ENCODE assay signal across 24 cellular contexts in the genomic region with DNA sequence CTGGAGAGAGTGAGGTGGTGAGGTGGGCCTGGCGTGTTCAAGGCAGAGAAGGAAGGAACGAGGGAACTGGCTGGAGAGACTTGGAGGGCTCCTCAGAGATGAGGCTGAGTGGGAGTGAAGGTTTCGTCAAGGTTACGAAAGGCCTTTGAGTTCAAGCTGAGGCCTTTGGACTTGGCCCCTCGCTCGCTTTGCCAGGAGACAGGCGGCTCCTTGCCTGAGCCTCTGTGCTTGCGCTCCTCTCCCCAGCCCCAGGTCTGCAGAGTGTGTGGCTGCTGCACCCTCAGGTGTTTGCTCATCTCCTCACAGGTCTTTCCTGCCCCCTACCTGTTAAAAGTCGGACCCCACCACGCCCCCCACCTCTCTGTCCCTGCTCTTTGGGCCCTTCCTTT.
DNase-seq lines count a peak whose midpoint lies in the region; ATAC-seq, FAIRE-seq and TF ChIP-seq lines count a peak whose summit lies in the region.
"Had no signal": no experiment of that assay in that cellular context is flagged by ENCODE, and none has a peak within 500 bp of the region (broad histone marks: within the 10 kb centered on the region; RNA-seq: fewer than 3 reads in every experiment).

No MANE protein-coding gene starts in this region.

- peak overlapping the region in 1 of 2 experiments; percentile 71; a peak in 3 of 6 replicates for H3K27ac ChIP-seq in A549
- H3K27ac ChIP-seq in endodermal cell (ENCODE audit: low read depth, low read length), result no peak overlapping the region
- peak overlapping the region; percentile 39 for H3K27ac ChIP-seq in muscle layer of colon (ENCODE audit: low read depth, low read length)
- H3K27ac ChIP-seq in vagina, result no peak overlapping the region

- TF ChIP-seq RAD21 in A549 (conservative IDR thresholded peaks at IDR 0.05 in 1 of 2, IDR thresholded peaks at IDR 0.05 in 1 of 2), result no peak

- POLR2A ChIA-PET in A549 (lab: Yijun Ruan, JAX), result no interaction called here

- no peak overlapping the region for H3K4me2 ChIP-seq in A549

- H3K27me3 ChIP-seq in endodermal cell (ENCODE audit: control insufficient read depth, insufficient read depth, low read length, poor library complexity, severe bottlenecking) (no peaks in the 10 kb centered on the region), muscle layer of colon (ENCODE audit: control insufficient read depth in 1 of 2, insufficient read depth in 2 of 2, low read length in 2 of 2) (no peaks in the 10 kb centered on the region), vagina (no peaks in the 10 kb centered on the region)

- CTCF ChIA-PET in A549 (lab: Yijun Ruan, JAX), result no interaction called here

- no peak for DNase-seq in A549 (ENCODE audit: low read depth in 1 of 2, low spot score in 1 of 2)
- DNase-seq in HuH-7 (ENCODE audit: low spot score), result peak; percentile 23
- peak; percentile 50 for DNase-seq in endodermal cell
- DNase-seq in activated effector memory CD4-positive, alpha-beta T cell treated with anti-CD3 and anti-CD28 coated beads, Interleukin-2, amount 50 U/mL, for 16 hours, result no peak
- no peak for DNase-seq in AML-193 (lab: John Stamatoyannopoulos, UW)
- no peak for DNase-seq in vagina (ENCODE audit: extremely low spot score in 2 of 2)
- DNase-seq in GM19240 (ENCODE audit: insufficient read length, low spot score), result no peak
- DNase-seq: activated CD4-positive, alpha-beta memory T cell treated with anti-CD3 and anti-CD28 coated beads, Interleukin-2, amount 10 ng/mL, durations not matched to agents 7 days and 5 days; activated naive CD4-positive, alpha-beta T cell treated with anti-CD3 and anti-CD28 coated beads for 36 hours; activated T-cell treated with anti-CD3 and anti-CD28 coated beads for 4 hours; aorta; cerebellar nuclear complex; effector CD4-positive, alpha-beta T cell; NCI-H1694; NCI-H69; OCI-M1; SHP77 treated with DMSO at 0.1 percent for 48 hours; T-helper 2 cell had no signal

- H3K36me3 ChIP-seq in endodermal cell (ENCODE audit: control insufficient read depth, insufficient read depth, low read length), result peaks cover 38% of the 10 kb centered on the region
- no peaks in the 10 kb centered on the region for H3K36me3 ChIP-seq in muscle layer of colon (ENCODE audit: insufficient read depth, low read length)
- no peaks in the 10 kb centered on the region for H3K36me3 ChIP-seq in vagina

- TF ChIP-seq EP300 in A549 (IDR thresholded peaks at IDR 0.05), result no peak

- FAIRE-seq in A549 (lab: Jason Lieb, UNC), result no peak
- FAIRE-seq: D721Med, frontal cortex, GM18507 had no signal

- ATAC-seq in A549, result peak; percentile 30 to 53; a peak in 3 of 6 replicates
- ATAC-seq: stimulated activated memory B cell treated with anti-CD40 and anti-IgM and Interleukin-4, amounts not matched to agents 10 μg/mL and 1 μg/mL and 100 μg/mL, for 72 hours had no signal

- H3K4me1 Mint-ChIP-seq in endodermal cell, result peaks cover 30% of the 10 kb centered on the region
- H3K4me1 Mint-ChIP-seq: CD14-positive monocyte had no signal

- 87% methylated on average over 10 of the region's 10 CpGs for WGBS in A549 (ENCODE audit: missing lambda C conversion rate)
- WGBS in endodermal cell (ENCODE audit: insufficient coverage in 1 of 2, insufficient read length in 1 of 2), 2 experiments, result 86 to 100% methylated on average over 5 to 10 of the region's 10 CpGs

- H3K4me3 ChIP-seq in A549 (no peak overlapping the region), endodermal cell (ENCODE audit: low read length) (no peak overlapping the region), muscle layer of colon (ENCODE audit: low read depth in 1 of 2, low read length in 2 of 2) (no peak overlapping the region), vagina (no peak overlapping the region)

- H3K9ac ChIP-seq in endodermal cell (ENCODE audit: extremely low read depth, low read length, poor library complexity, severe bottlenecking) (no peak overlapping the region), muscle layer of colon (ENCODE audit: low read length) (no peak overlapping the region)

- TF ChIP-seq POLR2A in A549 (IDR thresholded peaks at IDR 0.05; ENCODE audit: low read length), result no peak
- TF ChIP-seq POLR2A in vagina (IDR thresholded peaks at IDR 0.05), result no peak

- intact Hi-C loops in vagina (cut with DNase I), result no loop called here

- TF ChIP-seq CTCF in A549 (IDR thresholded peaks at IDR 0.05), result no peak
- TF ChIP-seq CTCF in endodermal cell (conservative IDR thresholded peaks at IDR 0.05), result no peak
- TF ChIP-seq CTCF in vagina (IDR thresholded peaks at IDR 0.05), result no peak

- H3K9me3 Mint-ChIP-seq in endodermal cell, result peaks cover 16% of the 10 kb centered on the region
- H3K9me3 Mint-ChIP-seq: activated CD4-positive, alpha-beta memory T cell treated with anti-CD3 and anti-CD28 coated beads, Interleukin-2, amount 10 ng/mL, durations not matched to agents 7 days and 5 days; activated naive CD4-positive, alpha-beta T cell treated with anti-CD3 and anti-CD28 coated beads for 36 hours; CD14-positive monocyte; stimulated activated memory B cell treated with anti-CD40 and anti-IgM and Interleukin-4, amounts not matched to agents 10 μg/mL and 1 μg/mL and 100 μg/mL, for 72 hours had no signal

- H3K27me3 Mint-ChIP-seq in endodermal cell (ENCODE audit: insufficient read depth), result no peaks in the 10 kb centered on the region
- H3K27me3 Mint-ChIP-seq: activated CD4-positive, alpha-beta memory T cell treated with anti-CD3 and anti-CD28 coated beads, Interleukin-2, amount 10 ng/mL, durations not matched to agents 7 days and 5 days; stimulated activated memory B cell treated with anti-CD40 and anti-IgM and Interleukin-4, amounts not matched to agents 10 μg/mL and 1 μg/mL and 100 μg/mL, for 72 hours had no signal

- peak overlapping the region; percentile 81 for H3K27ac Mint-ChIP-seq in endodermal cell
- H3K27ac Mint-ChIP-seq: activated CD4-positive, alpha-beta memory T cell treated with anti-CD3 and anti-CD28 coated beads, Interleukin-2, amount 10 ng/mL, durations not matched to agents 7 days and 5 days; activated naive CD4-positive, alpha-beta T cell treated with anti-CD3 and anti-CD28 coated beads for 36 hours; stimulated activated memory B cell treated with anti-CD40 and anti-IgM and Interleukin-4, amounts not matched to agents 10 μg/mL and 1 μg/mL and 100 μg/mL, for 72 hours had no signal

- peaks cover 44% of the 10 kb centered on the region for H3K36me3 Mint-ChIP-seq in endodermal cell (ENCODE audit: low read depth)

- peaks cover 34% of the 10 kb centered on the region for H3K4me1 ChIP-seq in A549
- peaks cover 15% of the 10 kb centered on the region for H3K4me1 ChIP-seq in endodermal cell (ENCODE audit: control insufficient read depth, insufficient read depth, low read length)
- peaks cover 28% of the 10 kb centered on the region for H3K4me1 ChIP-seq in muscle layer of colon (ENCODE audit: insufficient read depth, low read length)
- no peaks in the 10 kb centered on the region for H3K4me1 ChIP-seq in vagina

- H3K9me3 ChIP-seq in A549 (no peaks in the 10 kb centered on the region), endodermal cell (ENCODE audit: control insufficient read depth, low read length) (peaks cover 19% of the 10 kb centered on the region), muscle layer of colon (ENCODE audit: low read length) (no peaks in the 10 kb centered on the region), vagina (no peaks in the 10 kb centered on the region)

- no peak overlapping the region for H3K4me3 Mint-ChIP-seq in endodermal cell
- H3K4me3 Mint-ChIP-seq: activated CD4-positive, alpha-beta memory T cell treated with anti-CD3 and anti-CD28 coated beads, Interleukin-2, amount 10 ng/mL, durations not matched to agents 7 days and 5 days; activated naive CD4-positive, alpha-beta T cell treated with anti-CD3 and anti-CD28 coated beads for 36 hours; CD14-positive monocyte; stimulated activated memory B cell treated with anti-CD40 and anti-IgM and Interleukin-4, amounts not matched to agents 10 μg/mL and 1 μg/mL and 100 μg/mL, for 72 hours had no signal

TF ChIP-seq in A549, 52 proteins besides CTCF, POLR2A, EP300 and RAD21:
- no peak for TF ChIP-seq EHF (CRISPR knock-in tag; IDR thresholded peaks at IDR 0.05)
- TF ChIP-seq, protein P1, sequence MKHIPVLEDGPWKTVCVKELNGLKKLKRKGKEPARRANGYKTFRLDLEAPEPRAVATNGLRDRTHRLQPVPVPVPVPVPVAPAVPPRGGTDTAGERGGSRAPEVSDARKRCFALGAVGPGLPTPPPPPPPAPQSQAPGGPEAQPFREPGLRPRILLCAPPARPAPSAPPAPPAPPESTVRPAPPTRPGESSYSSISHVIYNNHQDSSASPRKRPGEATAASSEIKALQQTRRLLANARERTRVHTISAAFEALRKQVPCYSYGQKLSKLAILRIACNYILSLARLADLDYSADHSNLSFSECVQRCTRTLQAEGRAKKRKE (CRISPR knock-in tag; IDR thresholded peaks at IDR 0.05; ENCODE audit: low read depth), result no peak
TF ChIP-seq in A549: peak in this region for 0.

Comparison
In these comparisons a context has a peak if more than half of its experiments do, and no peak if none do; other contexts are left out.
1. DNase-seq: peak in HuH-7 (single experiment) and endodermal cell (single experiment); none in A549 (0 of 2), activated effector memory CD4-positive, alpha-beta T cell treated with anti-CD3 and anti-CD28 coated beads, Interleukin-2, amount 50 U/mL, for 16 hours (single experiment), AML-193 (0 of 2), vagina (0 of 2) and GM19240 (single experiment).